8 cellular contexts compared by ENCODE assay signal in genomic region chr22:39634530-39635399, GRCh38.
DNase-seq lines count a peak whose midpoint lies in the region; ATAC-seq, FAIRE-seq and TF ChIP-seq lines count a peak whose summit lies in the region.

No MANE protein-coding gene starts in this region.

- no peak for TF ChIP-seq EP300 in A549 (IDR thresholded peaks at IDR 0.05)

- FAIRE-seq in A549 (lab: Jason Lieb, UNC) = no peak

- H3K27ac ChIP-seq in A549 = peak overlapping the region; percentile 54 to 74

- H3K4me3 ChIP-seq in A549 (no peak overlapping the region), GM12865 (ENCODE audit: low read depth, low read length) (no peak overlapping the region)

- ATAC-seq in A549 = peak; percentile 80 to 87; a peak in 5 of 6 replicates
- peak; percentile 91 for ATAC-seq in SK-N-SH treated with all-trans-retinoic acid at 6 μM for 48 hours
- no peak for ATAC-seq in GM19452 (IDR thresholded peaks at IDR 0.05; ENCODE audit: unreplicated experiment)

- POLR2A ChIA-PET in A549 (lab: Yijun Ruan, JAX) = no interaction called here

- intact Hi-C loops in head of caudate nucleus (cut with DNase I) = no loop called here

- DNase-seq in A549 (ENCODE audit: low read depth in 1 of 2, low spot score in 1 of 2) (peak; percentile 75 to 78), GM12865 (ENCODE audit: low read depth) (peak; percentile 20), head of caudate nucleus (peak in 38 of 42 donors; percentile 29 to 85 (median 53)), NAMALWA (ENCODE audit: low spot score) (no peak), NCI-H345 treated with DMSO at 0.1 percent for 48 hours (lab: John Stamatoyannopoulos, UW; ENCODE audit: unreplicated experiment) (no peak)
- no peak for DNase-seq in activated CD8-positive, alpha-beta memory T cell treated with anti-CD3 and anti-CD28 coated beads for 24 hours

- 41% methylated on average over 16 of the region's 18 CpGs for WGBS in A549 (ENCODE audit: missing lambda C conversion rate)

- CTCF ChIA-PET in A549 (lab: Yijun Ruan, JAX) = interaction anchor here (0.7 to 1.3 kb wide), 3 partner anchors 50 to 100 kb away, joined by 3 read pairs; no protein-coding TSS in a partner anchor

- H3K4me2 ChIP-seq in A549 = peak overlapping the region; percentile 69

- no peaks in the 10 kb centered on the region for H3K9me3 ChIP-seq in A549

- no peak for TF ChIP-seq CTCF in A549 (IDR thresholded peaks at IDR 0.05)
- no peak for TF ChIP-seq CTCF in GM12865 (IDR thresholded peaks at IDR 0.05; ENCODE audit: insufficient read depth, low read depth, low read length, missing control alignments)

- no peak for TF ChIP-seq POLR2A in A549 (IDR thresholded peaks at IDR 0.05; ENCODE audit: low read length)

- H3K4me1 ChIP-seq in A549 = peaks cover 19% of the 10 kb centered on the region

- TF ChIP-seq RAD21 in A549 (conservative IDR thresholded peaks at IDR 0.05 in 1 of 2, IDR thresholded peaks at IDR 0.05 in 1 of 2) = no peak

TF ChIP-seq in A549, 52 proteins besides CTCF, POLR2A, EP300 and RAD21:
- no peak for TF ChIP-seq RCOR1 (IDR thresholded peaks at IDR 0.05; ENCODE audit: low read depth, low read length)
- no peak for TF ChIP-seq REST (IDR thresholded peaks at IDR 0.05)
- no peak for TF ChIP-seq NFE2L2 (conservative IDR thresholded peaks at IDR 0.05; ENCODE audit: low read length)
- TF ChIP-seq CHD4 (IDR thresholded peaks at IDR 0.05; ENCODE audit: borderline replicate concordance) = no peak
- no peak for TF ChIP-seq ZSCAN20 (CRISPR knock-in tag; IDR thresholded peaks at IDR 0.05)
- no peak for TF ChIP-seq ZFP36 (IDR thresholded peaks at IDR 0.05; ENCODE audit: borderline replicate concordance, partially characterized antibody)
- no peak for TF ChIP-seq CHD2 (IDR thresholded peaks at IDR 0.05; ENCODE audit: low read length, partially characterized antibody)
- TF ChIP-seq FOSL2 (IDR thresholded peaks at IDR 0.05) = peak; percentile 57; the same call in 1 of the 2 replicates
- peak; percentile 72 for TF ChIP-seq FOSL2 (CRISPR knock-in tag; IDR thresholded peaks at IDR 0.05)
TF ChIP-seq in A549: peak in this region for 1.

TF ChIP-seq in SK-N-SH treated with all-trans-retinoic acid at 6 μM for 48 hours, 23 proteins besides CTCF, POLR2A, EP300 and RAD21:
- TF ChIP-seq SNAI2 (CRISPR knock-in tag; IDR thresholded peaks at IDR 0.05) (no peak), ZFP30 (CRISPR knock-in tag; IDR thresholded peaks at IDR 0.05) (no peak), ZNF70 (CRISPR knock-in tag; IDR thresholded peaks at IDR 0.05) (no peak), CSDC2 (CRISPR knock-in tag; IDR thresholded peaks at IDR 0.05) (no peak), TSHZ2 (CRISPR knock-in tag; IDR thresholded peaks at IDR 0.05) (no peak), ZFP3 (CRISPR knock-in tag; IDR thresholded peaks at IDR 0.05) (no peak), ZNF8 (CRISPR knock-in tag; IDR thresholded peaks at IDR 0.05) (no peak), PPARA (CRISPR knock-in tag; IDR thresholded peaks at IDR 0.05; ENCODE audit: borderline replicate concordance) (no peak), RARB (CRISPR knock-in tag; IDR thresholded peaks at IDR 0.05) (no peak), ESRRG (CRISPR knock-in tag; IDR thresholded peaks at IDR 0.05) (no peak), POU6F1 (CRISPR knock-in tag; IDR thresholded peaks at IDR 0.05; ENCODE audit: borderline replicate concordance, low read depth) (no peak), OSR1 (CRISPR knock-in tag; IDR thresholded peaks at IDR 0.05) (no peak), ZNF565 (CRISPR knock-in tag; conservative IDR thresholded peaks at IDR 0.05; ENCODE audit: low read depth) (no peak), CREB5 (CRISPR knock-in tag; IDR thresholded peaks at IDR 0.05; ENCODE audit: low read depth) (no peak), GLIS3 (CRISPR knock-in tag; IDR thresholded peaks at IDR 0.05) (no peak), ZC3H10 (CRISPR knock-in tag; IDR thresholded peaks at IDR 0.05) (no peak), BACH2 (CRISPR knock-in tag; IDR thresholded peaks at IDR 0.05; ENCODE audit: borderline replicate concordance) (no peak), ISL1 (CRISPR knock-in tag; IDR thresholded peaks at IDR 0.05) (no peak), CSRNP3 (CRISPR knock-in tag; IDR thresholded peaks at IDR 0.05) (no peak), ARNTL (CRISPR knock-in tag; IDR thresholded peaks at IDR 0.05; ENCODE audit: borderline replicate concordance, low read depth) (no peak)

Comparison
In these comparisons a context has a peak if more than half of its experiments do, and no peak if none do; other contexts are left out.
1. DNase-seq: peak in A549 (2 of 2), GM12865 (single experiment) and head of caudate nucleus (38 of 42); none in NAMALWA (single experiment), NCI-H345 treated with DMSO at 0.1 percent for 48 hours (single experiment) and activated CD8-positive, alpha-beta memory T cell treated with anti-CD3 and anti-CD28 coated beads for 24 hours (single experiment).